In the genomic region with DNA sequence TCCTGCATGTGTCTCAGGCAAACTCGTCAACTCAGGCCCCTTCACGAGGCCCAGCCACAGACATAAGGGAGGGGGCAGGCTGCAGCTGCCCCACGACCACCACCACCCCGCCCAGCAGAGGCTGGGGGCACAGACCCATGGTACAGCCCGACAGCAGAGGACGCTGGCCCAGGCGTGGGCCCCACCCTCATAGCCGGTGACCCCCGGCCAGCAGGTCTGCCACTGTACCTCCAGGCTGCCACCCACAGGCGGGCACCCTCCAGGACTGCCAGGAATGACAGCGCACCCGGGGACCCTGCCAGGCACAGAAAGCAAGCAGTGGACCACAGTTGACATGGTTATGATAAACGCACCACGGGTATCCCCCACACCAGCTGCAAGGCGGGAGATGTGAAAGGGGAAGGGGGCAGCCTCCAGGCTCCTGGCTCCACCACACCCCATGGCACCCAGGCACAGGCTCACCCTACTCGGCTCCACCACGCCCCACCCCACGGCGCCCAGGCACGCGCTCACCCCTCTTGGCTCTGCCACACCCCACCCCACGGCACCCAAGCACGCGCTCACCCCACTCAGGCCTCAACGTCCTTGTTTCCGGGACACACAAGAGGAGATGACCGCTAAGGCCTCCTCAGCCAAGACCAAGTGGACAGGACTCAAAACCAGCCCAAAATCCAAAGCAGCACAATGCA, we compare ENCODE assay signal across 13 cellular contexts.
"Had no signal": no experiment of that assay in that cellular context is flagged by ENCODE, and none has a peak within 500 bp of the region (broad histone marks: within the 10 kb centered on the region; RNA-seq: fewer than 3 reads in every experiment).

No MANE protein-coding gene starts in this region.

- H3K36me3 ChIP-seq: cardiac muscle cell, left ventricle myocardium inferior, pancreas had no signal

- H3K4me3 ChIP-seq: cardiac muscle cell, left ventricle myocardium inferior, pancreas had no signal

- DNase-seq: activated CD4-positive, alpha-beta T cell treated with anti-CD3 and anti-CD28 coated beads for 1 hour; activated CD4-positive, alpha-beta T cell treated with anti-CD3 and anti-CD28 coated beads, Interleukin-2, amount 50 U/mL, for 4 hours; activated naive CD4-positive, alpha-beta T cell treated with anti-CD3 and anti-CD28 coated beads, Interleukin-2, amount 10 ng/mL, durations not matched to agents 7 days and 5 days; left ventricle myocardium inferior; mesendoderm; substantia nigra; trophoblast cell had no signal

- H3K9me3 Mint-ChIP-seq: activated naive CD4-positive, alpha-beta T cell treated with anti-CD3 and anti-CD28 coated beads, Interleukin-2, amount 10 ng/mL, durations not matched to agents 7 days and 5 days; stimulated activated effector memory CD8-positive, alpha-beta T cell treated with anti-CD3 and anti-CD28 coated beads, Interleukin-12 subunit alpha, Interleukin-12 subunit beta, amount 100 ng/mL, for 72 hours had no signal

- H3K4me1 ChIP-seq: pancreas had no signal

- ATAC-seq: stimulated activated effector memory CD8-positive, alpha-beta T cell treated with anti-CD3 and anti-CD28 coated beads, Interleukin-12 subunit alpha, Interleukin-12 subunit beta, amount 100 ng/mL, for 72 hours had no signal

- H3K9me3 ChIP-seq: left ventricle myocardium inferior, pancreas had no signal

- H3K27me3 Mint-ChIP-seq: activated naive CD4-positive, alpha-beta T cell treated with anti-CD3 and anti-CD28 coated beads, Interleukin-2, amount 10 ng/mL, durations not matched to agents 7 days and 5 days had no signal

- H3K4me3 Mint-ChIP-seq: activated naive CD4-positive, alpha-beta T cell treated with anti-CD3 and anti-CD28 coated beads, Interleukin-2, amount 10 ng/mL, durations not matched to agents 7 days and 5 days; stimulated activated effector memory CD8-positive, alpha-beta T cell treated with anti-CD3 and anti-CD28 coated beads, Interleukin-12 subunit alpha, Interleukin-12 subunit beta, amount 100 ng/mL, for 72 hours had no signal

- H3K27me3 ChIP-seq: cardiac muscle cell, pancreas had no signal

- FAIRE-seq: astrocyte, endometrium, keratinocyte, pancreas had no signal

- H3K27ac ChIP-seq: cardiac muscle cell, left ventricle myocardium inferior, pancreas had no signal
